ENCODE assay signal across 19 cellular contexts in the genomic region with DNA sequence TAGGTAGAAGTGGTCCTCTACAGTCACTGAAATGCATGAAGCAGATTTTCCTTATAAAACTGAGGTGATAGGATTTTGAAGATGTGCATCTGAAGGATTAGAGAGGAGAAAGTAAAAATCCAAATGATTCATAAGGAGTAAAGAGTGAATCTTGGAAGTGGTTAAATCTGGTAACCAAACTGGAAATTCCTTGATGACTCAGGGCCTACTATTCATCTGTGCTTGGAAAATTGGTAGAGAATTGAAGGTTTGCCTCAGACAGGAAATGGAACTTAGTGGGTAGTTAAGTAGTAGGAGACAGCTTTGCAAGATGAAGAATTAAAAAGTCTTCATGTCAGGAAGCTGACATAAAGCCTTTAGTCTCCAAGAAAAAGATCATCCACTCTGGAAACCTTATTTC.
DNase-seq lines count a peak whose midpoint lies in the region; ATAC-seq and TF ChIP-seq lines count a peak whose summit lies in the region.
"Had no signal": no experiment of that assay in that cellular context is flagged by ENCODE, and none has a peak within 500 bp of the region (broad histone marks: within the 10 kb centered on the region; RNA-seq: fewer than 3 reads in every experiment).

No MANE protein-coding gene starts in this region.

- TF ChIP-seq CTCF in HCT116 (IDR thresholded peaks at IDR 0.05 in 2 of 3, conservative IDR thresholded peaks at IDR 0.05 in 1 of 3; ENCODE audit: borderline replicate concordance in 1 of 3, insufficient read depth in 1 of 3, low read depth in 2 of 3, low read length in 2 of 3) (no peak), astrocyte of the cerebellum (IDR thresholded peaks at IDR 0.05; ENCODE audit: low read depth, low read length, missing control alignments) (no peak)

- H3K79me2 ChIP-seq in HCT116 (ENCODE audit: insufficient read depth, low read length) = no peaks in the 10 kb centered on the region

- DNase-seq in A172 (ENCODE audit: low spot score) (peak; percentile 89), HCT116 (ENCODE audit: low read depth, low spot score) (peak; percentile 4), astrocyte of the cerebellum (ENCODE audit: low read depth) (peak; percentile 72), foreskin melanocyte (peak; percentile 29), MV-4-11 (lab: John Stamatoyannopoulos, UW) (no peak)
- DNase-seq: 8988T; activated CD4-positive, alpha-beta memory T cell treated with anti-CD3 and anti-CD28 coated beads, Interleukin-2, amount 10 ng/mL, durations not matched to agents 7 days and 5 days; activated effector memory CD4-positive, alpha-beta T cell treated with anti-CD3 and anti-CD28 coated beads, Interleukin-2, amount 50 U/mL, for 16 hours; caudate nucleus; kidney; naive B cell; NCI-H1092; OCI-M1; small intestine had no signal

- no peak overlapping the region for H3K9ac ChIP-seq in HCT116 (ENCODE audit: low read length)

- no peaks in the 10 kb centered on the region for H3K9me2 ChIP-seq in HCT116 (ENCODE audit: insufficient read depth)

- intact Hi-C loops in HCT116 (cut with micrococcal nuclease) = no loop called here

- no peak overlapping the region for H3K4me3 ChIP-seq in HCT116 (replicated peaks in 1 of 2; ENCODE audit: low read depth in 1 of 2, low read length in 2 of 2)
- H3K4me3 ChIP-seq in astrocyte of the cerebellum (ENCODE audit: low read depth, low read length) = no peak overlapping the region
- H3K4me3 ChIP-seq: tibial nerve had no signal

- no peak for TF ChIP-seq POLR2A in HCT116 (IDR thresholded peaks at IDR 0.05; ENCODE audit: borderline replicate concordance, extremely low read depth, insufficient read depth, insufficient read length)

- no peaks in the 10 kb centered on the region for H3K36me3 ChIP-seq in HCT116 (ENCODE audit: control insufficient read depth in 1 of 2, insufficient read depth in 2 of 2, low read length in 2 of 2)
- H3K36me3 ChIP-seq: tibial nerve had no signal

- H3K27ac ChIP-seq in HCT116 (ENCODE audit: low read depth, low read length) = no peak overlapping the region
- H3K27ac ChIP-seq: tibial nerve had no signal

- POLR2A ChIA-PET in HCT116 (lab: Charles Lee) = no interaction called here

- in situ Hi-C loops in astrocyte of the cerebellum (cut with HindIII; ENCODE audit: low sequenced_read_pairs) = no loop called here

- H3K27me3 ChIP-seq in HCT116 (ENCODE audit: insufficient read depth, low read length) = no peaks in the 10 kb centered on the region
- H3K27me3 ChIP-seq: tibial nerve had no signal

- no peaks in the 10 kb centered on the region for H4K20me1 ChIP-seq in HCT116 (ENCODE audit: insufficient read depth)

- peak overlapping the region; percentile 34 for H3K4me2 ChIP-seq in HCT116 (ENCODE audit: low read length)

- CTCF ChIA-PET in HCT116 (lab: Charles Lee) = no interaction called here

- no peaks in the 10 kb centered on the region for H3K9me3 ChIP-seq in HCT116 (ENCODE audit: control insufficient read depth in 1 of 2, insufficient read depth in 1 of 2, low read depth in 1 of 2, low read length in 2 of 2)
- H3K9me3 ChIP-seq: tibial nerve had no signal

- BruUV-seq in HCT116 (replicated peaks; lab: Mats Ljungman, UMichigan) = no TSS peak

- peak overlapping the region; percentile 76 for H2AFZ ChIP-seq in HCT116 (ENCODE audit: low read depth, low read length, poor library complexity, severe bottlenecking)

- ATAC-seq in HCT116 (peak; percentile 36; the same call in 1 of the 2 replicates), GM18519 (IDR thresholded peaks at IDR 0.05; ENCODE audit: low FRiP score, unreplicated experiment) (no peak), HG02840 (IDR thresholded peaks at IDR 0.05; ENCODE audit: low FRiP score, unreplicated experiment) (no peak), GM19035 (IDR thresholded peaks at IDR 0.05; ENCODE audit: unreplicated experiment) (no peak)
- ATAC-seq: esophagus mucosa had no signal

- peaks cover 2 to 13% of the 10 kb centered on the region in 2 experiments; a peak in 2 of 4 replicates for H3K4me1 ChIP-seq in HCT116 (ENCODE audit: control insufficient read depth in 1 of 2, insufficient read depth in 2 of 2, low read length in 2 of 2)
- H3K4me1 ChIP-seq: tibial nerve had no signal

- no peak for TF ChIP-seq RAD21 in HCT116 (IDR thresholded peaks at IDR 0.05; ENCODE audit: low read depth)

- RAD21 ChIA-PET in HCT116 (lab: Charles Lee; ENCODE audit: low non-redundant PET in 1 of 2, low total read pairs in 2 of 2, uncharacterized antibody in 2 of 2, unreplicated experiment in 2 of 2) = no interaction called here

TF ChIP-seq in HCT116, 20 proteins besides CTCF, POLR2A, EP300 and RAD21:
- TF ChIP-seq, protein P1, sequence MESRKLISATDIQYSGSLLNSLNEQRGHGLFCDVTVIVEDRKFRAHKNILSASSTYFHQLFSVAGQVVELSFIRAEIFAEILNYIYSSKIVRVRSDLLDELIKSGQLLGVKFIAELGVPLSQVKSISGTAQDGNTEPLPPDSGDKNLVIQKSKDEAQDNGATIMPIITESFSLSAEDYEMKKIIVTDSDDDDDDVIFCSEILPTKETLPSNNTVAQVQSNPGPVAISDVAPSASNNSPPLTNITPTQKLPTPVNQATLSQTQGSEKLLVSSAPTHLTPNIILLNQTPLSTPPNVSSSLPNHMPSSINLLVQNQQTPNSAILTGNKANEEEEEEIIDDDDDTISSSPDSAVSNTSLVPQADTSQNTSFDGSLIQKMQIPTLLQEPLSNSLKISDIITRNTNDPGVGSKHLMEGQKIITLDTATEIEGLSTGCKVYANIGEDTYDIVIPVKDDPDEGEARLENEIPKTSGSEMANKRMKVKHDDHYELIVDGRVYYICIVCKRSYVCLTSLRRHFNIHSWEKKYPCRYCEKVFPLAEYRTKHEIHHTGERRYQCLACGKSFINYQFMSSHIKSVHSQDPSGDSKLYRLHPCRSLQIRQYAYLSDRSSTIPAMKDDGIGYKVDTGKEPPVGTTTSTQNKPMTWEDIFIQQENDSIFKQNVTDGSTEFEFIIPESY (IDR thresholded peaks at IDR 0.05; ENCODE audit: extremely low read depth, insufficient replicate concordance, low read length) = no peak
- TF ChIP-seq SP1 (IDR thresholded peaks at IDR 0.05; ENCODE audit: low read depth) (peak; percentile 44), FOSL1 (IDR thresholded peaks at IDR 0.05; ENCODE audit: low read depth) (peak; percentile 56; the same call in 1 of the 2 replicates), JUND (IDR thresholded peaks at IDR 0.05) (peak; percentile 47; the same call in 1 of the 2 replicates), CBX3 (IDR thresholded peaks at IDR 0.05; ENCODE audit: low read depth) (peak; percentile 30; the same call in 1 of the 2 replicates)
- TF ChIP-seq, protein P2, sequence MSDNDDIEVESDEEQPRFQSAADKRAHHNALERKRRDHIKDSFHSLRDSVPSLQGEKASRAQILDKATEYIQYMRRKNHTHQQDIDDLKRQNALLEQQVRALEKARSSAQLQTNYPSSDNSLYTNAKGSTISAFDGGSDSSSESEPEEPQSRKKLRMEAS (IDR thresholded peaks at IDR 0.05) = no peak
